In genomic region chr7:2355079-2356008, GRCh38 we compare ENCODE assay signal across 1 cellular context.
A peak's percentile ranks its signal among the peaks of the same experiment; 100 is the strongest.
TF ChIP-seq lines count a peak whose summit lies in the region.

No MANE protein-coding gene starts in this region.

TF ChIP-seq in K562, 482 proteins besides CTCF, POLR2A, EP300 and RAD21 (continued from another document and continues in another):
- TF ChIP-seq ZNF318 (IDR thresholded peaks at IDR 0.05; ENCODE audit: borderline replicate concordance in 1 of 2, low read depth in 1 of 2) (no peak), ZFP91 (CRISPR knock-in tag; IDR thresholded peaks at IDR 0.05) (no peak), HNRNPL (IDR thresholded peaks at IDR 0.05; ENCODE audit: low read depth, low read length) (0 out of 2 replicates have a peak, but pooled peaks have one; percentile 41), SIN3A (IDR thresholded peaks at IDR 0.05; ENCODE audit: borderline replicate concordance in 2 of 2, control insufficient read depth in 1 of 2, low read depth in 2 of 2, low read length in 2 of 2) (peak; percentile 47 to 61; a peak in 2 of 4 replicates), ID3 (CRISPR knock-in tag; IDR thresholded peaks at IDR 0.05) (no peak), ID3 (tag; IDR thresholded peaks at IDR 0.05) (no peak), HDAC3 (IDR thresholded peaks at IDR 0.05; ENCODE audit: borderline replicate concordance, partially characterized antibody) (no peak), EHMT2 (IDR thresholded peaks at IDR 0.05) (no peak), NR2C2 (CRISPR knock-in tag; IDR thresholded peaks at IDR 0.05) (no peak), NR2C2 (tag; IDR thresholded peaks at IDR 0.05) (peak; percentile 75), TCF7 (IDR thresholded peaks at IDR 0.05; ENCODE audit: borderline replicate concordance) (no peak), XRCC5 (IDR thresholded peaks at IDR 0.05; ENCODE audit: low read depth, low read length) (no peak), ETS1 (conservative IDR thresholded peaks at IDR 0.05; ENCODE audit: control insufficient read depth, low read depth, low read length) (peak; percentile 25; the same call in 1 of the 2 replicates), HCFC1 (IDR thresholded peaks at IDR 0.05; ENCODE audit: low read depth, low read length) (no peak), ZNF12 (CRISPR knock-in tag; IDR thresholded peaks at IDR 0.05) (no peak), RERE (CRISPR knock-in tag; IDR thresholded peaks at IDR 0.05; ENCODE audit: borderline replicate concordance) (no peak), FIP1L1 (IDR thresholded peaks at IDR 0.05; ENCODE audit: low read depth, low read length, poor library complexity, severe bottlenecking) (peak; percentile 68), HLTF (IDR thresholded peaks at IDR 0.05) (no peak), CAMTA2 (CRISPR knock-in tag; conservative IDR thresholded peaks at IDR 0.05) (no peak), ELK3 (CRISPR knock-in tag; IDR thresholded peaks at IDR 0.05) (no peak), NR2C1 (IDR thresholded peaks at IDR 0.05) (0 out of 2 replicates have a peak, but pooled peaks have one; percentile 18), NR2C1 (tag; IDR thresholded peaks at IDR 0.05) (0 out of 2 replicates have a peak, but pooled peaks have one; percentile 16), ELF1 (tag; IDR thresholded peaks at IDR 0.05) (no peak), POLR3G (IDR thresholded peaks at IDR 0.05; ENCODE audit: extremely low read depth, insufficient read length, insufficient replicate concordance) (no peak), ATF4 (CRISPR knock-in tag; IDR thresholded peaks at IDR 0.05) (no peak), HDAC1 (IDR thresholded peaks at IDR 0.05) (0 out of 4 replicates have a peak, but pooled peaks of 1 of the 2 experiments have one; percentile 13), HDAC2 (IDR thresholded peaks at IDR 0.05) (no peak), MXD1 (CRISPR knock-in tag; IDR thresholded peaks at IDR 0.05; ENCODE audit: borderline replicate concordance, poor library complexity, severe bottlenecking) (no peak)
